ENCODE assay signal across 12 cellular contexts in genomic region chr18:24018299-24018910, GRCh38. TPM values are rescaled to one million over a fixed set of nuclear protein-coding genes. Genes with fewer than 3 reads are reported as not detected.
DNase-seq lines count a peak whose midpoint lies in the region; ATAC-seq and TF ChIP-seq lines count a peak whose summit lies in the region.
"Had no signal": no experiment of that assay in that cellular context is flagged by ENCODE, and none has a peak within 500 bp of the region (broad histone marks: within the 10 kb centered on the region; RNA-seq: fewer than 3 reads in every experiment).

No MANE protein-coding gene starts in this region.

- H3K79me2 ChIP-seq in OCI-LY3 (ENCODE audit: low read length) (peaks cover 87% of the 10 kb centered on the region), MM.1S (ENCODE audit: low read length) (no peaks in the 10 kb centered on the region)

- peak; percentile 45 for DNase-seq in activated naive CD4-positive, alpha-beta T cell treated with anti-CD3 and anti-CD28 coated beads for 36 hours
- DNase-seq in activated naive CD4-positive, alpha-beta T cell (lab: John Stamatoyannopoulos, UW): no peak
- DNase-seq in adipocyte (ENCODE audit: low read depth): no peak
- DNase-seq in stimulated activated naive CD8-positive, alpha-beta T cell treated with anti-CD3 and anti-CD28 coated beads, Interleukin-15, Interleukin-2, amounts not matched to agents 100 U/mL and 50 U/mL, for 24 hours: no peak
- DNase-seq in MM.1S: no peak
- no peak for DNase-seq in NCI-H2081 (lab: John Stamatoyannopoulos, UW)
- no peak for DNase-seq in GM20000 (ENCODE audit: low spot score)
- DNase-seq: dorsolateral prefrontal cortex, H7, PC-9 had no signal

- no peaks in the 10 kb centered on the region for H3K27me3 ChIP-seq in OCI-LY3 (ENCODE audit: low read depth, low read length)
- H3K27me3 ChIP-seq in adipocyte (replicated peaks; ENCODE audit: control insufficient read depth, insufficient read depth, low read length): no peaks in the 10 kb centered on the region
- H3K27me3 ChIP-seq in MM.1S (replicated peaks; ENCODE audit: insufficient read depth, low read length): peaks cover 30% of the 10 kb centered on the region
- H3K27me3 ChIP-seq: ascending aorta had no signal

- H4K20me1 ChIP-seq in OCI-LY3 (ENCODE audit: insufficient read depth, low read length) (peaks cover 51% of the 10 kb centered on the region), MM.1S (ENCODE audit: insufficient read depth, low read length) (no peaks in the 10 kb centered on the region; the same call in 1 of the 2 replicates)

- peak overlapping the region; percentile 94 for H3K27ac Mint-ChIP-seq in activated naive CD4-positive, alpha-beta T cell treated with anti-CD3 and anti-CD28 coated beads for 36 hours

- H3K4me1 Mint-ChIP-seq in activated naive CD4-positive, alpha-beta T cell treated with anti-CD3 and anti-CD28 coated beads for 36 hours (ENCODE audit: low read depth): peaks cover 71% of the 10 kb centered on the region

- H3K9me3 Mint-ChIP-seq in activated naive CD4-positive, alpha-beta T cell treated with anti-CD3 and anti-CD28 coated beads for 36 hours: no peaks in the 10 kb centered on the region

- peaks cover 20% of the 10 kb centered on the region for H3F3A ChIP-seq in MM.1S (ENCODE audit: insufficient read depth, low read length)

- 0 out of 2 replicates have a peak overlapping the region, but pooled peaks have one; percentile 2 for H3K9ac ChIP-seq in OCI-LY3 (ENCODE audit: low read length)
- no peak overlapping the region for H3K9ac ChIP-seq in adipocyte (ENCODE audit: low read length)
- no peak overlapping the region for H3K9ac ChIP-seq in MM.1S (ENCODE audit: low read length)

- H3K36me3 ChIP-seq in OCI-LY3 (replicated peaks; ENCODE audit: low read depth, low read length) (peaks cover 49% of the 10 kb centered on the region), adipocyte (ENCODE audit: control insufficient read depth, insufficient read depth, low read length, severe bottlenecking) (peaks cover 33% of the 10 kb centered on the region), MM.1S (replicated peaks; ENCODE audit: insufficient read depth, low read length) (no peaks in the 10 kb centered on the region)
- H3K36me3 ChIP-seq: ascending aorta had no signal

- H3K27me3 Mint-ChIP-seq in activated naive CD4-positive, alpha-beta T cell treated with anti-CD3 and anti-CD28 coated beads for 36 hours (ENCODE audit: low read depth): no peaks in the 10 kb centered on the region

- H3K4me3 ChIP-seq in OCI-LY3 (ENCODE audit: low read length): peak overlapping the region; percentile 22
- H3K4me3 ChIP-seq in adipocyte (ENCODE audit: low read length): peak overlapping the region; percentile 87
- no peak overlapping the region for H3K4me3 ChIP-seq in MM.1S (ENCODE audit: low read length)
- H3K4me3 ChIP-seq: ascending aorta, PC-9 had no signal

- peak overlapping the region; percentile 25 for H3K4me3 Mint-ChIP-seq in activated naive CD4-positive, alpha-beta T cell treated with anti-CD3 and anti-CD28 coated beads for 36 hours

- peak overlapping the region; percentile 92 for H3K27ac ChIP-seq in OCI-LY3 (ENCODE audit: low read length)
- no peak overlapping the region for H3K27ac ChIP-seq in MM.1S (ENCODE audit: low read length)
- H3K27ac ChIP-seq: ascending aorta, dorsolateral prefrontal cortex, PC-9 had no signal

- peaks cover 64% of the 10 kb centered on the region for H3K4me1 ChIP-seq in OCI-LY3 (ENCODE audit: low read length)
- peaks cover 66% of the 10 kb centered on the region for H3K4me1 ChIP-seq in adipocyte (ENCODE audit: control insufficient read depth, insufficient read depth, low read length)
- peaks cover 43% of the 10 kb centered on the region for H3K4me1 ChIP-seq in MM.1S (ENCODE audit: low read length)

- no peaks in the 10 kb centered on the region for H3K9me2 ChIP-seq in MM.1S (replicated peaks; ENCODE audit: insufficient read depth, low read length)

- peaks cover 21% of the 10 kb centered on the region for H3K36me3 Mint-ChIP-seq in activated naive CD4-positive, alpha-beta T cell treated with anti-CD3 and anti-CD28 coated beads for 36 hours (ENCODE audit: low read depth)

- CTCF ChIA-PET in activated naive CD4-positive, alpha-beta T cell treated with anti-CD3 and anti-CD28 coated beads for 36 hours (lab: Charles Lee): interaction anchor here (1.1 to 1.7 kb wide), 2 partner anchors 49 to 97 kb away, joined by 3 read pairs; no protein-coding TSS in a partner anchor

- intact Hi-C loops in activated naive CD4-positive, alpha-beta T cell treated with anti-CD3 and anti-CD28 coated beads for 36 hours (cut with micrococcal nuclease): loop anchor here (2.0 to 5.0 kb wide), 4 partner anchors 26 to 516 kb away; partner anchors contain the start of genes NPC1 and RMC1

- no peak overlapping the region for H2AFZ ChIP-seq in OCI-LY3 (ENCODE audit: low read depth, low read length)
- H2AFZ ChIP-seq in MM.1S (ENCODE audit: low read length): no peak overlapping the region
- H2AFZ ChIP-seq: PC-9 had no signal

- peak overlapping the region; percentile 89 for H3K4me2 ChIP-seq in OCI-LY3 (ENCODE audit: low read length)
- H3K4me2 ChIP-seq in MM.1S (ENCODE audit: low read depth, low read length): no peak overlapping the region
- H3K4me2 ChIP-seq: PC-9 had no signal

- H3K9me3 ChIP-seq in OCI-LY3 (ENCODE audit: insufficient read depth, low read length): no peaks in the 10 kb centered on the region
- H3K9me3 ChIP-seq in adipocyte (ENCODE audit: control insufficient read depth, low read length): no peaks in the 10 kb centered on the region
- H3K9me3 ChIP-seq in MM.1S (replicated peaks; ENCODE audit: insufficient read depth, low read length): no peaks in the 10 kb centered on the region
- H3K9me3 ChIP-seq: ascending aorta had no signal

- peak; percentile 31 for ATAC-seq in stimulated activated naive CD8-positive, alpha-beta T cell treated with anti-CD3 and anti-CD28 coated beads, Interleukin-15, Interleukin-2, amounts not matched to agents 100 U/mL and 50 U/mL, for 24 hours

- TF ChIP-seq CTCF in OCI-LY3 (IDR thresholded peaks at IDR 0.05; ENCODE audit: low read depth, low read length) (no peak), MM.1S (IDR thresholded peaks at IDR 0.05; ENCODE audit: low read length) (no peak), GM20000 (IDR thresholded peaks at IDR 0.05; ENCODE audit: extremely low read depth, missing control alignments) (no peak)

RNA-seq across cellular contexts. Expression of gene TTC39C, which starts 3.9 kb away (rescaled TPM):
- total RNA-seq in activated naive CD4-positive, alpha-beta T cell treated with anti-CD3 and anti-CD28 coated beads for 36 hours: 10 to 100 TPM; 39.9 to 44.2 TPM
